29 cellular contexts compared by ENCODE assay signal in the genomic region with DNA sequence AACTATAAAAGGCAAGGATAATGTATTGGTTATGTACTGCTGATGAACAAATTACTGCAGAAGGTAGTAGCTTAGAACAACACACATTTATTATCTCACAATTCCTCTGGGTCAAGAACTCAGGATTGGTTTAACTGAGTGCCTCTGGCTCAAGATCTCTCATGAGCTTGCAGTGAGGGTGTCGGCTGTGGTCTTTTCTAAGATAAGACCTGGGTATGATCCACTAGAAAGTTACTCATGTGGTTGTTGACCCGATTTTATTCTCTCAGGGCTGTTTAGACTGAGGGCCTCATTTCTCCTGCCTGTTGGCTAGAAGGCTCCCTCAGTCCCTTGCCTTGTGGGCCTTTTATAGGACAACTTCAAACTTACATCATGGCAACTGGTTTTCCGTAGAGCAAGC.
"Had no signal": no experiment of that assay in that cellular context is flagged by ENCODE, and none has a peak within 500 bp of the region (broad histone marks: within the 10 kb centered on the region; RNA-seq: fewer than 3 reads in every experiment).

No MANE protein-coding gene starts in this region.

- H3K27ac Mint-ChIP-seq: dendritic cell treated with granulocyte-macrophage colony-stimulating factor and Interleukin-4, amounts not matched to agents 40 ng/mL and 50 ng/mL, for 4 days; immature natural killer cell; natural killer cell; stimulated activated naive CD8-positive, alpha-beta T cell treated with anti-CD3 and anti-CD28 coated beads, Interleukin-15, amount 100 ng/mL, for 72 hours; type B pancreatic cell had no signal

- H3K27me3 Mint-ChIP-seq: stimulated activated naive CD8-positive, alpha-beta T cell treated with anti-CD3 and anti-CD28 coated beads, Interleukin-15, amount 100 ng/mL, for 72 hours had no signal

- H3K4me1 ChIP-seq: colonic mucosa, esophagus squamous epithelium, heart right ventricle, lower lobe of right lung, right lobe of liver, thyroid gland had no signal

- H3K27me3 ChIP-seq: colonic mucosa, esophagus squamous epithelium, heart right ventricle, ovary, right lobe of liver, thyroid gland had no signal

- H3K9me3 Mint-ChIP-seq: dendritic cell treated with granulocyte-macrophage colony-stimulating factor and Interleukin-4, amounts not matched to agents 40 ng/mL and 50 ng/mL, for 4 days; immature natural killer cell; natural killer cell; stimulated activated naive CD8-positive, alpha-beta T cell treated with anti-CD3 and anti-CD28 coated beads, Interleukin-15, amount 100 ng/mL, for 72 hours had no signal

- H3K4me1 Mint-ChIP-seq: immature natural killer cell, natural killer cell had no signal

- FAIRE-seq: endothelial cell of umbilical vein, urothelium cell line had no signal

- H3K9me3 ChIP-seq: colonic mucosa, esophagus squamous epithelium, heart right ventricle, lower lobe of right lung, ovary, right lobe of liver, thyroid gland had no signal

- H3K36me3 Mint-ChIP-seq: immature natural killer cell, natural killer cell, type B pancreatic cell had no signal

- DNase-seq: colonic mucosa; effector memory CD4-positive, alpha-beta T cell; esophagus squamous epithelium; foreskin melanocyte; glutamatergic neuron; heart right ventricle; hypothalamus; immature natural killer cell; islet precursor cell; kidney glomerular epithelial cell; left colon; left ventricle myocardium superior; lower lobe of right lung; natural killer cell; occipital lobe; ovary; right lobe of liver; small intestine; stimulated activated CD4-positive, alpha-beta T cell treated with anti-CD3 and anti-CD28 coated beads, Interleukin-12 subunit alpha, Interleukin-12 subunit beta, amount 100 ng/mL, for 4 hours; stimulated activated CD4-positive, alpha-beta T cell treated with anti-CD3 and anti-CD28 coated beads, Interleukin-1b, Interleukin-23, amount 100 ng/mL, for 48 hours; stimulated activated CD4-positive, alpha-beta T cell treated with anti-CD3 and anti-CD28 coated beads, Interleukin-4, amount 100 ng/mL, for 1 hour; stimulated activated CD8-positive, alpha-beta memory T cell treated with anti-CD3 and anti-CD28 coated beads, Interleukin-4, amount 100 ng/mL, for 48 hours; stimulated activated naive CD4-positive, alpha-beta T cell; stimulated activated naive CD8-positive, alpha-beta T cell treated with anti-CD3 and anti-CD28 coated beads, Interleukin-15, amount 100 ng/mL, for 72 hours; thyroid gland had no signal

- H3K4me3 ChIP-seq: colonic mucosa, esophagus squamous epithelium, heart right ventricle, lower lobe of right lung, ovary, right lobe of liver, thyroid gland had no signal

- H3K27ac ChIP-seq: colonic mucosa, esophagus squamous epithelium, heart right ventricle, lower lobe of right lung, ovary, right lobe of liver, thyroid gland had no signal

- H3K36me3 ChIP-seq: colonic mucosa, esophagus squamous epithelium, heart right ventricle, lower lobe of right lung, ovary, right lobe of liver, thyroid gland had no signal

- H3K4me3 Mint-ChIP-seq: dendritic cell treated with granulocyte-macrophage colony-stimulating factor and Interleukin-4, amounts not matched to agents 40 ng/mL and 50 ng/mL, for 4 days; immature natural killer cell; natural killer cell; stimulated activated naive CD8-positive, alpha-beta T cell treated with anti-CD3 and anti-CD28 coated beads, Interleukin-15, amount 100 ng/mL, for 72 hours; type B pancreatic cell had no signal
